ENCODE assay signal across 9 cellular contexts in genomic region chr4:52052475-52052780, GRCh38. TPM values are rescaled to one million over a fixed set of nuclear protein-coding genes. Genes with fewer than 3 reads are reported as not detected.
DNase-seq lines count a peak whose midpoint lies in the region; ATAC-seq and TF ChIP-seq lines count a peak whose summit lies in the region.
"Had no signal": no experiment of that assay in that cellular context is flagged by ENCODE, and none has a peak within 500 bp of the region (broad histone marks: within the 10 kb centered on the region; RNA-seq: fewer than 3 reads in every experiment).

No MANE protein-coding gene starts in this region.

- no peak for TF ChIP-seq CTCF in dorsolateral prefrontal cortex (IDR thresholded peaks at IDR 0.05 in 54 of 56, conservative IDR thresholded peaks at IDR 0.05 in 2 of 56; ENCODE audit: low read depth in 1 of 56, partially characterized antibody in 56 of 56)
- TF ChIP-seq CTCF in nephron (IDR thresholded peaks at IDR 0.05; ENCODE audit: unreplicated experiment in 3 of 3), result no peak
- no peak for TF ChIP-seq CTCF in CD4-positive, alpha-beta T cell (IDR thresholded peaks at IDR 0.05)

- no peaks in the 10 kb centered on the region for H3K9me3 ChIP-seq in CD4-positive, alpha-beta T cell (ENCODE audit: control insufficient read depth, low read length)

- intact Hi-C loops in dorsolateral prefrontal cortex (cut with DNase I), result no loop called here
- intact Hi-C loops in CD4-positive, alpha-beta T cell (cut with DNase I, micrococcal nuclease), result no loop called here

- no peak for ATAC-seq in activated T-cell treated with anti-CD3 and anti-CD28 coated beads, Interleukin-2, amount 50 U/mL, for 4 hours
- ATAC-seq in HG03103 (IDR thresholded peaks at IDR 0.05; ENCODE audit: low read depth, unreplicated experiment) (peak; percentile 56), SK-N-SH treated with all-trans-retinoic acid at 6 μM for 48 hours (no peak)
- ATAC-seq in CD4-positive, alpha-beta T cell (ENCODE audit: poor library complexity), result no peak

- no peaks in the 10 kb centered on the region for H3K36me3 Mint-ChIP-seq in activated T-cell treated with anti-CD3 and anti-CD28 coated beads, Interleukin-2, amount 50 U/mL, for 24 hours (ENCODE audit: low read depth)
- no peaks in the 10 kb centered on the region for H3K36me3 Mint-ChIP-seq in activated T-cell treated with anti-CD3 and anti-CD28 coated beads, Interleukin-2, amount 50 U/mL, for 4 hours (ENCODE audit: insufficient read depth)
- no peaks in the 10 kb centered on the region for H3K36me3 Mint-ChIP-seq in nephron (ENCODE audit: low read depth)
- H3K36me3 Mint-ChIP-seq in CD4-positive, alpha-beta T cell (ENCODE audit: low read depth), result no peaks in the 10 kb centered on the region

- peaks cover 86% of the 10 kb centered on the region for H3K27me3 Mint-ChIP-seq in activated T-cell treated with anti-CD3 and anti-CD28 coated beads, Interleukin-2, amount 50 U/mL, for 24 hours
- peaks cover 66% of the 10 kb centered on the region for H3K27me3 Mint-ChIP-seq in activated T-cell treated with anti-CD3 and anti-CD28 coated beads, Interleukin-2, amount 50 U/mL, for 4 hours (ENCODE audit: low read depth)
- H3K27me3 Mint-ChIP-seq in nephron (ENCODE audit: low read depth), result peaks cover 46% of the 10 kb centered on the region
- peaks cover 76% of the 10 kb centered on the region for H3K27me3 Mint-ChIP-seq in CD4-positive, alpha-beta T cell

- H3K4me3 ChIP-seq in dorsolateral prefrontal cortex, result peak overlapping the region in 55 of 59 donors; percentile 41 to 83 (median 64)

- peak overlapping the region; percentile 68 for H3K4me3 Mint-ChIP-seq in activated T-cell treated with anti-CD3 and anti-CD28 coated beads, Interleukin-2, amount 50 U/mL, for 24 hours
- H3K4me3 Mint-ChIP-seq in activated T-cell treated with anti-CD3 and anti-CD28 coated beads, Interleukin-2, amount 50 U/mL, for 4 hours, result no peak overlapping the region
- peak overlapping the region; percentile 87 to 92 (median 91) for H3K4me3 Mint-ChIP-seq in nephron
- no peak overlapping the region for H3K4me3 Mint-ChIP-seq in CD4-positive, alpha-beta T cell

- no peak overlapping the region for H3K27ac ChIP-seq in dorsolateral prefrontal cortex
- H3K27ac ChIP-seq in CD4-positive, alpha-beta T cell (ENCODE audit: low read depth, low read length), result no peak overlapping the region

- DNase-seq in activated T-cell treated with anti-CD3 and anti-CD28 coated beads, Interleukin-2, amount 50 U/mL, for 24 hours, result no peak
- DNase-seq in activated T-cell treated with anti-CD3 and anti-CD28 coated beads, Interleukin-2, amount 50 U/mL, for 4 hours, result no peak
- DNase-seq in dorsolateral prefrontal cortex, result peak in 1 of 10 donors; percentile 14
- DNase-seq in DMS 273 (lab: John Stamatoyannopoulos, UW; ENCODE audit: unreplicated experiment), result no peak
- DNase-seq in CD4-positive, alpha-beta T cell, result no peak

- H3K27ac Mint-ChIP-seq in activated T-cell treated with anti-CD3 and anti-CD28 coated beads, Interleukin-2, amount 50 U/mL, for 24 hours, result no peak overlapping the region
- no peak overlapping the region for H3K27ac Mint-ChIP-seq in nephron
- no peak overlapping the region for H3K27ac Mint-ChIP-seq in CD4-positive, alpha-beta T cell

- H3K9me3 Mint-ChIP-seq in activated T-cell treated with anti-CD3 and anti-CD28 coated beads, Interleukin-2, amount 50 U/mL, for 24 hours, result no peaks in the 10 kb centered on the region
- no peaks in the 10 kb centered on the region for H3K9me3 Mint-ChIP-seq in activated T-cell treated with anti-CD3 and anti-CD28 coated beads, Interleukin-2, amount 50 U/mL, for 4 hours
- H3K9me3 Mint-ChIP-seq in nephron, result peaks cover 22% of the 10 kb centered on the region
- no peaks in the 10 kb centered on the region for H3K9me3 Mint-ChIP-seq in CD4-positive, alpha-beta T cell

- CTCF ChIA-PET in CD4-positive, alpha-beta T cell (lab: Charles Lee), result no interaction called here

- peaks cover 18% of the 10 kb centered on the region for H3K4me1 Mint-ChIP-seq in activated T-cell treated with anti-CD3 and anti-CD28 coated beads, Interleukin-2, amount 50 U/mL, for 24 hours (ENCODE audit: low read depth)
- H3K4me1 Mint-ChIP-seq in activated T-cell treated with anti-CD3 and anti-CD28 coated beads, Interleukin-2, amount 50 U/mL, for 4 hours (ENCODE audit: low read depth), result peaks cover 17% of the 10 kb centered on the region
- H3K4me1 Mint-ChIP-seq in nephron, result no peaks in the 10 kb centered on the region
- peaks cover 24% of the 10 kb centered on the region for H3K4me1 Mint-ChIP-seq in CD4-positive, alpha-beta T cell (ENCODE audit: low read depth)

- H3K27me3 ChIP-seq in dorsolateral prefrontal cortex, result peaks cover 0 to 38% (median 6%) of the 10 kb centered on the region in 45 donors
- H3K27me3 ChIP-seq in CD4-positive, alpha-beta T cell (ENCODE audit: control insufficient read depth, insufficient read depth, low read length), result peaks cover 56% of the 10 kb centered on the region

- POLR2A ChIA-PET in CD4-positive, alpha-beta T cell (lab: Charles Lee), result no interaction called here

TF ChIP-seq in SK-N-SH treated with all-trans-retinoic acid at 6 μM for 48 hours, 23 proteins besides CTCF, POLR2A, EP300 and RAD21 (continues in another document):
- no peak for TF ChIP-seq TSHZ2 (CRISPR knock-in tag; IDR thresholded peaks at IDR 0.05)
- TF ChIP-seq ZNF70 (CRISPR knock-in tag; IDR thresholded peaks at IDR 0.05), result no peak
- TF ChIP-seq RARB (CRISPR knock-in tag; IDR thresholded peaks at IDR 0.05), result no peak
- TF ChIP-seq SNAI2 (CRISPR knock-in tag; IDR thresholded peaks at IDR 0.05), result no peak
- no peak for TF ChIP-seq ZNF565 (CRISPR knock-in tag; conservative IDR thresholded peaks at IDR 0.05; ENCODE audit: low read depth)
- no peak for TF ChIP-seq ZFP3 (CRISPR knock-in tag; IDR thresholded peaks at IDR 0.05)
- TF ChIP-seq BACH2 (CRISPR knock-in tag; IDR thresholded peaks at IDR 0.05; ENCODE audit: borderline replicate concordance), result no peak
- TF ChIP-seq CSDC2 (CRISPR knock-in tag; IDR thresholded peaks at IDR 0.05), result no peak
- TF ChIP-seq GLIS3 (CRISPR knock-in tag; IDR thresholded peaks at IDR 0.05), result no peak
- TF ChIP-seq ESRRG (CRISPR knock-in tag; IDR thresholded peaks at IDR 0.05), result no peak
- no peak for TF ChIP-seq ZC3H10 (CRISPR knock-in tag; IDR thresholded peaks at IDR 0.05)
- no peak for TF ChIP-seq OSR1 (CRISPR knock-in tag; IDR thresholded peaks at IDR 0.05)
- no peak for TF ChIP-seq POU6F1 (CRISPR knock-in tag; IDR thresholded peaks at IDR 0.05; ENCODE audit: borderline replicate concordance, low read depth)
- TF ChIP-seq ISL1 (CRISPR knock-in tag; IDR thresholded peaks at IDR 0.05), result no peak
- TF ChIP-seq TOX (CRISPR knock-in tag; IDR thresholded peaks at IDR 0.05; ENCODE audit: borderline replicate concordance), result no peak
- TF ChIP-seq ZNF8 (CRISPR knock-in tag; IDR thresholded peaks at IDR 0.05), result no peak
- TF ChIP-seq TCF4 (CRISPR knock-in tag; IDR thresholded peaks at IDR 0.05; ENCODE audit: borderline replicate concordance), result no peak
- no peak for TF ChIP-seq ARNTL (CRISPR knock-in tag; IDR thresholded peaks at IDR 0.05; ENCODE audit: borderline replicate concordance, low read depth)

RNA-seq across cellular contexts. Expression of gene SPATA18, which starts 1.3 kb away (rescaled TPM):
- under 1 TPM in 1 of 3 donors, not detected in 2; 0.05 TPM for total RNA-seq in activated T-cell treated with anti-CD3 and anti-CD28 coated beads, Interleukin-2, amount 50 U/mL, for 4 hours
- total RNA-seq in dorsolateral prefrontal cortex, result 1 to 10 TPM in 118 of 120 experiments, under 1 TPM in 2; 0.46 to 6.4 (median 2.7) TPM
- total RNA-seq in CD4-positive, alpha-beta T cell, result not detected
- total RNA-seq: Daoy had no signal

RNA-seq across cellular contexts. Expression of gene SGCB, which starts 14.3 kb away (rescaled TPM):
- total RNA-seq in activated T-cell treated with anti-CD3 and anti-CD28 coated beads, Interleukin-2, amount 50 U/mL, for 4 hours, result 1 to 10 TPM; 6.5 to 9.2 (median 9.0) TPM
- total RNA-seq in dorsolateral prefrontal cortex, result 10 to 100 TPM; 44.2 to 91.0 (median 64.4) TPM
- 1 to 10 TPM; 3.8 to 4.1 TPM for total RNA-seq in CD4-positive, alpha-beta T cell

RNA-seq across cellular contexts. Expression of gene LRRC66, which starts 32.3 kb away (rescaled TPM):
- total RNA-seq in activated T-cell treated with anti-CD3 and anti-CD28 coated beads, Interleukin-2, amount 50 U/mL, for 4 hours, result not detected
- total RNA-seq in dorsolateral prefrontal cortex, result 1 to 10 TPM in 110 of 120 experiments, under 1 TPM in 10; 0.47 to 3.6 (median 1.5) TPM
- total RNA-seq in CD4-positive, alpha-beta T cell, result under 1 TPM in 1 of 2 experiments, not detected in 1; 0.11 TPM
- total RNA-seq: Daoy had no signal

Comparison
In these comparisons a context has a peak if more than half of its experiments do, and no peak if none do; other contexts are left out.
1. H3K4me3 Mint-ChIP-seq: peak in activated T-cell treated with anti-CD3 and anti-CD28 coated beads, Interleukin-2, amount 50 U/mL, for 24 hours (single experiment) and nephron (3 of 3); none in activated T-cell treated with anti-CD3 and anti-CD28 coated beads, Interleukin-2, amount 50 U/mL, for 4 hours (single experiment) and CD4-positive, alpha-beta T cell (single experiment).
2. RNA of gene SGCB, which starts 14.3 kb away (total RNA-seq): 44.2 to 91.0 TPM in dorsolateral prefrontal cortex; 6.5 to 9.2 TPM in activated T-cell treated with anti-CD3 and anti-CD28 coated beads, Interleukin-2, amount 50 U/mL, for 4 hours and 3.8 to 4.1 TPM in CD4-positive, alpha-beta T cell; every median in the first group is over 4 times any median in the second.